23 cellular contexts compared by ENCODE assay signal in the genomic region with DNA sequence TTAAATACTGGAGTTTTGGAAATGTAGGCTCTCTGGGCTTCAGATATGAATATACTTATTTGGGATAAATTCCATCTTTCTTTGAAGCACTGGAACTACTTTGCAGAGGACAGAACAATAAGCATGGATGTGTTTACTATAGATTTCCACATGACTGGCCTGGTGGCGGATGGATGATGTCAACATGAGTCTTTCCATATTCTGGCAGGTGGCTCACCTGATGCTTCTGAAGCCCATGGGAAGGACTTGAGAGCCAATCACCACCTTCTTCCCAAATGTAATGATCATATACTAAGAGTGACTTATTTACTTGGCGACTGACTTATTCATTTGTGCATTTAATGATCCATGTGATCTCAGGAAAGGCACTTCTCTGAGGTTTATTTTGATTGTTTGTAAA.
DNase-seq lines count a peak whose midpoint lies in the region; ATAC-seq and TF ChIP-seq lines count a peak whose summit lies in the region.
"Had no signal": no experiment of that assay in that cellular context is flagged by ENCODE, and none has a peak within 500 bp of the region (broad histone marks: within the 10 kb centered on the region; RNA-seq: fewer than 3 reads in every experiment).

No MANE protein-coding gene starts in this region.

- intact Hi-C loops in psoas muscle (cut with DNase I), result no loop called here

- 93 to 95% (median 94%) methylated on average over 2 of the region's 2 CpGs for WGBS in psoas muscle, 3 donors

- no peak for ATAC-seq in psoas muscle
- ATAC-seq: GM12878, HCT116 had no signal

- H3K4me3 ChIP-seq in HEK293 (ENCODE audit: low read depth, low read length), result no peak overlapping the region
- H3K4me3 ChIP-seq in psoas muscle, result no peak overlapping the region
- H3K4me3 ChIP-seq: GM12878, MG63, Peyer's patch had no signal

- TF ChIP-seq CTCF in HEK293 (tag by site-specific recombination; IDR thresholded peaks at IDR 0.05) (no peak), psoas muscle (IDR thresholded peaks at IDR 0.05) (no peak), GM13977 (IDR thresholded peaks at IDR 0.05; ENCODE audit: extremely low read depth, insufficient read depth, missing control alignments) (no peak)

- POLR2A ChIA-PET in HEK293 (lab: Yijun Ruan, JAX), result no interaction called here

- no peak overlapping the region for H3K27ac ChIP-seq in HEK293 (ENCODE audit: extremely low read depth, low read depth, low read length)
- no peak overlapping the region for H3K27ac ChIP-seq in psoas muscle
- H3K27ac ChIP-seq: Peyer's patch had no signal

- H3K9me3 ChIP-seq in HEK293 (ENCODE audit: control insufficient read depth, insufficient read depth, low read depth, low read length), result no peaks in the 10 kb centered on the region
- no peaks in the 10 kb centered on the region for H3K9me3 ChIP-seq in psoas muscle
- H3K9me3 ChIP-seq: Caco-2, Peyer's patch had no signal

- peaks cover 0 to 2% (median 0%) of the 10 kb centered on the region in 3 donors for H3K27me3 ChIP-seq in psoas muscle (ENCODE audit: insufficient read depth in 3 of 3, low read length in 2 of 3)
- H3K27me3 ChIP-seq: MG63, Peyer's patch had no signal

- DNase-seq in NCI-H748 (lab: John Stamatoyannopoulos, UW; ENCODE audit: unreplicated experiment), result peak; percentile 14
- no peak for DNase-seq in NCI-H748 treated with DMSO at 0.1 percent for 48 hours (lab: John Stamatoyannopoulos, UW)
- peak; percentile 6 for DNase-seq in NCI-H69 (lab: John Stamatoyannopoulos, UW)
- peak; percentile 55 for DNase-seq in kidney tubule cell (ENCODE audit: low spot score)
- DNase-seq in psoas muscle, result no peak
- DNase-seq in GM13977 (ENCODE audit: low spot score), result no peak
- no peak for DNase-seq in central memory CD4-positive, alpha-beta T cell
- DNase-seq: C1 segment of cervical spinal cord; Caco-2; CD4-positive, alpha-beta memory T cell; EL; GDM1; IMR-90; KG1; MG63; NCI-H1694 treated with DMSO at 0.1 percent for 48 hours; NCI-H2107; NCI-H524; Peyer's patch; SHP77 treated with DMSO at 0.1 percent for 48 hours had no signal

- in situ Hi-C loops in GM13977 (cut with MboI; ENCODE audit: low pct_unique_long_range_greater_than_20kb, low sequenced_read_pairs, unreplicated experiment), result no loop called here

- CTCF ChIA-PET in HEK293 (lab: Yijun Ruan, JAX), result no interaction called here

- no peaks in the 10 kb centered on the region for H3K4me1 ChIP-seq in HEK293 (ENCODE audit: control insufficient read depth, insufficient read depth, low read length)
- no peaks in the 10 kb centered on the region for H3K4me1 ChIP-seq in psoas muscle
- H3K4me1 ChIP-seq: Caco-2, Peyer's patch had no signal

- H3K36me3 ChIP-seq in HEK293 (ENCODE audit: control insufficient read depth in 2 of 2, insufficient read depth in 1 of 2, low read length in 2 of 2), result no peaks in the 10 kb centered on the region
- no peaks in the 10 kb centered on the region for H3K36me3 ChIP-seq in psoas muscle (ENCODE audit: insufficient read depth in 1 of 2, low read depth in 1 of 2)
- H3K36me3 ChIP-seq: Peyer's patch had no signal

TF ChIP-seq in HEK293, 187 proteins besides CTCF, POLR2A, EP300 and RAD21:
- TF ChIP-seq ZBTB11 (tag by site-specific recombination; conservative IDR thresholded peaks at IDR 0.05; ENCODE audit: low read depth), result no peak
- TF ChIP-seq ZNF658 (tag by site-specific recombination; IDR thresholded peaks at IDR 0.05), result no peak
- no peak for TF ChIP-seq ZBTB21 (tag by site-specific recombination; IDR thresholded peaks at IDR 0.05)
- TF ChIP-seq SCRT2 (tag by site-specific recombination; IDR thresholded peaks at IDR 0.05), result peak; percentile 91
- TF ChIP-seq SCRT1 (tag by site-specific recombination; IDR thresholded peaks at IDR 0.05; ENCODE audit: borderline replicate concordance), result peak; percentile 58; the same call in 1 of the 2 replicates

Comparison
In these comparisons a context has a peak if more than half of its experiments do, and no peak if none do; other contexts are left out.
1. DNase-seq: peak in NCI-H748 (single experiment), NCI-H69 (single experiment) and kidney tubule cell (single experiment); none in NCI-H748 treated with DMSO at 0.1 percent for 48 hours (single experiment), psoas muscle (0 of 2), GM13977 (single experiment) and central memory CD4-positive, alpha-beta T cell (single experiment).